ENCODE assay signal across 25 cellular contexts in genomic region chr10:32015386-32015785, GRCh38. TPM values are rescaled to one million over a fixed set of nuclear protein-coding genes. Genes with fewer than 3 reads are reported as not detected.
A peak's percentile ranks its signal among the peaks of the same experiment; 100 is the strongest.
DNase-seq lines count a peak whose midpoint lies in the region; ATAC-seq lines count a peak whose summit lies in the region.
"Had no signal": no experiment of that assay in that cellular context is flagged by ENCODE, and none has a peak within 500 bp of the region (broad histone marks: within the 10 kb centered on the region; RNA-seq: fewer than 3 reads in every experiment).

No MANE protein-coding gene starts in this region.

- H3K27ac ChIP-seq in naive thymus-derived CD4-positive, alpha-beta T cell (ENCODE audit: low read depth, low read length) = no peak overlapping the region
- H3K27ac ChIP-seq: A549, GM23248, KMS-11, PC-9, SJCRH30 had no signal

- ATAC-seq in activated T-cell treated with anti-CD3 and anti-CD28 coated beads, Interleukin-2, amount 50 U/mL, for 4 hours = no peak
- no peak for ATAC-seq in T-helper 17 cell
- ATAC-seq in naive thymus-derived CD4-positive, alpha-beta T cell = no peak
- ATAC-seq: A549, Right ventricle myocardium inferior, SK-N-SH treated with all-trans-retinoic acid at 6 μM for 48 hours had no signal

- no peaks in the 10 kb centered on the region for H3K4me1 ChIP-seq in naive thymus-derived CD4-positive, alpha-beta T cell (ENCODE audit: control insufficient read depth in 2 of 2, insufficient read depth in 2 of 2, low read length in 2 of 2)
- H3K4me1 ChIP-seq: A549, SJCRH30 had no signal

- peaks cover 94% of the 10 kb centered on the region for H3K36me3 Mint-ChIP-seq in activated T-cell treated with anti-CD3 and anti-CD28 coated beads, Interleukin-2, amount 50 U/mL, for 24 hours (ENCODE audit: low read depth)
- peaks cover 35% of the 10 kb centered on the region for H3K36me3 Mint-ChIP-seq in activated T-cell treated with anti-CD3 and anti-CD28 coated beads, Interleukin-2, amount 50 U/mL, for 4 hours (ENCODE audit: insufficient read depth)
- H3K36me3 Mint-ChIP-seq in T-helper 17 cell (ENCODE audit: low read depth) = peaks cover 6% of the 10 kb centered on the region
- H3K36me3 Mint-ChIP-seq in naive thymus-derived CD4-positive, alpha-beta T cell = peaks cover 17 to 35% (median 25%) of the 10 kb centered on the region in 5 donors

- H3K4me3 Mint-ChIP-seq in activated T-cell treated with anti-CD3 and anti-CD28 coated beads, Interleukin-2, amount 50 U/mL, for 24 hours = no peak overlapping the region
- H3K4me3 Mint-ChIP-seq in activated T-cell treated with anti-CD3 and anti-CD28 coated beads, Interleukin-2, amount 50 U/mL, for 4 hours = no peak overlapping the region
- no peak overlapping the region for H3K4me3 Mint-ChIP-seq in T-helper 17 cell
- no peak overlapping the region for H3K4me3 Mint-ChIP-seq in naive thymus-derived CD4-positive, alpha-beta T cell

- H3K27me3 Mint-ChIP-seq in activated T-cell treated with anti-CD3 and anti-CD28 coated beads, Interleukin-2, amount 50 U/mL, for 24 hours = no peaks in the 10 kb centered on the region
- H3K27me3 Mint-ChIP-seq in activated T-cell treated with anti-CD3 and anti-CD28 coated beads, Interleukin-2, amount 50 U/mL, for 4 hours (ENCODE audit: low read depth) = no peaks in the 10 kb centered on the region
- H3K27me3 Mint-ChIP-seq in T-helper 17 cell = no peaks in the 10 kb centered on the region
- H3K27me3 Mint-ChIP-seq in naive thymus-derived CD4-positive, alpha-beta T cell = no peaks in the 10 kb centered on the region

- H3K9me3 Mint-ChIP-seq in activated T-cell treated with anti-CD3 and anti-CD28 coated beads, Interleukin-2, amount 50 U/mL, for 24 hours = no peaks in the 10 kb centered on the region
- no peaks in the 10 kb centered on the region for H3K9me3 Mint-ChIP-seq in activated T-cell treated with anti-CD3 and anti-CD28 coated beads, Interleukin-2, amount 50 U/mL, for 4 hours
- no peaks in the 10 kb centered on the region for H3K9me3 Mint-ChIP-seq in naive thymus-derived CD4-positive, alpha-beta T cell

- peak overlapping the region; percentile 37 for H3K27ac Mint-ChIP-seq in activated T-cell treated with anti-CD3 and anti-CD28 coated beads, Interleukin-2, amount 50 U/mL, for 24 hours
- peak overlapping the region; percentile 67 for H3K27ac Mint-ChIP-seq in T-helper 17 cell
- H3K27ac Mint-ChIP-seq in naive thymus-derived CD4-positive, alpha-beta T cell = peak overlapping the region in 6 of 9 donors; percentile 44 to 86 (median 60)

- H3K27me3 ChIP-seq in naive thymus-derived CD4-positive, alpha-beta T cell (ENCODE audit: control insufficient read depth in 2 of 2, insufficient read depth in 2 of 2, low read length in 2 of 2) = no peaks in the 10 kb centered on the region
- H3K27me3 ChIP-seq: SJCRH30 had no signal

- POLR2A ChIA-PET in naive thymus-derived CD4-positive, alpha-beta T cell (lab: Charles Lee) = interaction anchor here (0.7 kb wide), 1 partner anchor 1016 kb away, joined by 3 read pairs; no protein-coding TSS in a partner anchor

- intact Hi-C loops in naive thymus-derived CD4-positive, alpha-beta T cell (cut with micrococcal nuclease) = loop anchor here in 1 of 2 donors (10.0 kb wide), 1 partner anchor 269 kb away; no protein-coding TSS in a partner anchor

- no peak overlapping the region for H3K4me3 ChIP-seq in naive thymus-derived CD4-positive, alpha-beta T cell (ENCODE audit: low read length)
- H3K4me3 ChIP-seq: A549, GM23248, PC-9, SJCRH30 had no signal

- peaks cover 21 to 92% (median 43%) of the 10 kb centered on the region in 3 experiments for H3K36me3 ChIP-seq in naive thymus-derived CD4-positive, alpha-beta T cell (ENCODE audit: control insufficient read depth in 2 of 3, insufficient read depth in 3 of 3, low read length in 3 of 3)

- DNase-seq in activated T-cell treated with anti-CD3 and anti-CD28 coated beads, Interleukin-2, amount 50 U/mL, for 24 hours = no peak
- DNase-seq in activated T-cell treated with anti-CD3 and anti-CD28 coated beads, Interleukin-2, amount 50 U/mL, for 4 hours = no peak
- DNase-seq in Ammon's horn (ENCODE audit: low spot score) (peak; percentile 53), T-helper 17 cell (no peak), NCI-H526 (lab: John Stamatoyannopoulos, UW) (no peak), epidermal melanocyte (ENCODE audit: insufficient read length, low spot score) (no peak), HT-29 (ENCODE audit: low spot score) (no peak)
- DNase-seq in naive thymus-derived CD4-positive, alpha-beta T cell = no peak
- DNase-seq: AML-193, C1 segment of cervical spinal cord, DMS153, DND-41, GM23248, H7, IMR-90, MM.1S, NCI-H2029, NCI-H446 treated with DMSO at 0.1 percent for 48 hours, NCI-H526 treated with DMSO at 0.1 percent for 48 hours, PC-9, SJCRH30 had no signal

- no peaks in the 10 kb centered on the region for H3K4me1 Mint-ChIP-seq in activated T-cell treated with anti-CD3 and anti-CD28 coated beads, Interleukin-2, amount 50 U/mL, for 24 hours (ENCODE audit: low read depth)
- no peaks in the 10 kb centered on the region for H3K4me1 Mint-ChIP-seq in activated T-cell treated with anti-CD3 and anti-CD28 coated beads, Interleukin-2, amount 50 U/mL, for 4 hours (ENCODE audit: low read depth)
- peaks cover 8% of the 10 kb centered on the region for H3K4me1 Mint-ChIP-seq in T-helper 17 cell
- peaks cover 0 to 6% (median 0%) of the 10 kb centered on the region in 7 donors for H3K4me1 Mint-ChIP-seq in naive thymus-derived CD4-positive, alpha-beta T cell

- H3K9me3 ChIP-seq in T-helper 17 cell (ENCODE audit: control insufficient read depth, low read length, poor library complexity, severe bottlenecking) = no peaks in the 10 kb centered on the region
- H3K9me3 ChIP-seq in naive thymus-derived CD4-positive, alpha-beta T cell (ENCODE audit: control insufficient read depth in 2 of 3, low read length in 3 of 3) = no peaks in the 10 kb centered on the region
- H3K9me3 ChIP-seq: A549, SJCRH30 had no signal

- CTCF ChIA-PET in naive thymus-derived CD4-positive, alpha-beta T cell (lab: Charles Lee) = interaction anchor here (0.6 to 1.1 kb wide), 2 partner anchors 154 to 193 kb away, joined by 5 read pairs; no protein-coding TSS in a partner anchor

RNA-seq across cellular contexts. Expression of gene KIF5B, which starts 40.8 kb away (rescaled TPM):
- 10 to 100 TPM; 79.1 to 89.8 (median 81.9) TPM for total RNA-seq in activated T-cell treated with anti-CD3 and anti-CD28 coated beads, Interleukin-2, amount 50 U/mL, for 4 hours
- total RNA-seq in T-helper 17 cell = 10 to 100 TPM; 47.8 to 65.5 TPM
- 10 to 100 TPM; 42.2 to 66.0 (median 46.3) TPM for total RNA-seq in naive thymus-derived CD4-positive, alpha-beta T cell
- 10 to 100 TPM; 19.7 to 20.3 TPM for polyA plus RNA-seq in naive thymus-derived CD4-positive, alpha-beta T cell
- total RNA-seq in HT-29 (2014; rRNA removed; shearing (Covaris generic)) = 51.0 TPM in 2 replicates
